In the genomic region with DNA sequence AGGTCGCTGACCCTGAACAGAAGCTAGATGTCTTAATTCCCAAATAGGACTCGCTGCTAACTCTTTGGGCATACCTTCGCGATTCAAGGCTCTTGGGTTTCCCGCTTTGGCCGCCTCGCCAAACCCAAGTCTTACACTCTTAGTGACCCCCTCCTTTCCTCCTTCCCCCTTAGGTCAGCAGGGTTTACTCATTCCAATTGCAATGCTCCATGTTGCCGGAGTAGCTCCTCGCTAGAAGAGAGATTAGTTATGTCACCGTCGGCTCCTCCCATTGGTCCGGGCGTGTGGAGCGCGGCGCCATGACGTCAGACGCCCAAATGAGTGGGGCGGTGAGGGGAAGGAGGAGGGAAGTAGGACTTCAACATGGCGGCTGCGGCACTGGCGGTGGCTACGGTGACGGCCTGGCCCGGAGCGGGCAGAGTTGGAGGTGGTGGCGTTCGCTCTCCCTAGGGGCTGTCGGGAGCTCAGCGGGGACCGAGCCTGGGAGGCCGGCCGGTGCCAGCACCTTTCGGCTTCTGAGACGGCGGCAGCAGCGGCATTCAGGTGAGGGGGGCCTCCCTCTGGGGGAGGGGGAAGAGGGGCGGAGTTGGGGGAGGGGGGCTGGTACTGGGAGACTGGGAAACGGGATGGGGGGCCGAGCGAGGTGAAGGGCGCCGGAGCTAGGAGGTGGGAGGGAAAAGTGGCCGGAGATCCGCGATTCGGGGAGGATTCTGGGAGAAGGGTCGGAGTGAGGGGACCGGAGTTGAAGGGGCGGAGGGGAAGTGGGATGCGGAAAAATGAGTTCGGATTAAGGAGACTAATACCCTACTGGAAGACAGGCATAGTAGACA, we compare ENCODE assay signal across 8 cellular contexts. TPM values are rescaled to one million over a fixed set of nuclear protein-coding genes. Genes with fewer than 3 reads are reported as not detected.
DNase-seq lines count a peak whose midpoint lies in the region; ATAC-seq and TF ChIP-seq lines count a peak whose summit lies in the region.

TSS of gene UBAP1 (plus strand) at position 346 of the 830 bp plus-strand sequence. CDS start 41,872 bp downstream, outside the sequence.

- WGBS in gastroesophageal sphincter (ENCODE audit: low coverage in 1 of 2), 2 donors = 1% methylated on average over 14 to 24 of the region's 52 CpGs

- H3K4me3 Mint-ChIP-seq in activated naive CD4-positive, alpha-beta T cell treated with anti-CD3 and anti-CD28 coated beads for 36 hours = peak within 1 kb of the TSS; percentile 84

- peak within 1 kb of the TSS; percentile 80 to 86 for H3K4me3 ChIP-seq in gastroesophageal sphincter
- H3K4me3 ChIP-seq in neutrophil (ENCODE audit: low read depth in 1 of 2, low read length in 1 of 2) = peak within 1 kb of the TSS; percentile 83 to 100

- H3K4me1 Mint-ChIP-seq in activated naive CD4-positive, alpha-beta T cell treated with anti-CD3 and anti-CD28 coated beads for 36 hours (ENCODE audit: low read depth) = peaks cover 17% of the 10 kb centered on the region

- CTCF ChIA-PET in HEK293T (lab: Yijun Ruan, JAX) = interaction anchor here (1.3 kb wide), 1 partner anchor 13 kb away, joined by 3 read pairs; no protein-coding TSS in a partner anchor
- CTCF ChIA-PET in activated naive CD4-positive, alpha-beta T cell treated with anti-CD3 and anti-CD28 coated beads for 36 hours (lab: Charles Lee) = interaction anchor here (0.7 to 1.4 kb wide), 2 partner anchors 74 to 166 kb away, joined by 4 read pairs; no protein-coding TSS in a partner anchor

- H3K27me3 ChIP-seq in gastroesophageal sphincter = no peaks in the 10 kb centered on the region
- no peaks in the 10 kb centered on the region for H3K27me3 ChIP-seq in neutrophil

- DNase-seq in GF-D8 (lab: John Stamatoyannopoulos, UW) = peak; percentile 92
- DNase-seq in HEK293T (ENCODE audit: extremely low spot score) = peak; percentile 95
- DNase-seq in MV-4-11 (lab: John Stamatoyannopoulos, UW) = peak; percentile 98
- DNase-seq in SK-N-DZ (ENCODE audit: low spot score) = peak; percentile 98
- peak; percentile 99 for DNase-seq in activated naive CD4-positive, alpha-beta T cell treated with anti-CD3 and anti-CD28 coated beads for 36 hours
- peak; percentile 56 to 98 (median 91) for DNase-seq in substantia nigra (lab: John Stamatoyannopoulos, UW)

- POLR2A ChIA-PET in HEK293T (lab: Yijun Ruan, JAX) = interaction anchor here (0.8 to 1.5 kb wide), 21 partner anchors 8 to 198 kb away, joined by 3 to 12 read pairs (median 3); partner anchors contain the start of gene MYORG

- peaks cover 0 to 9% of the 10 kb centered on the region in 2 donors for H3K36me3 ChIP-seq in gastroesophageal sphincter
- H3K36me3 ChIP-seq in neutrophil = peaks cover 12% of the 10 kb centered on the region

- intact Hi-C loops in activated naive CD4-positive, alpha-beta T cell treated with anti-CD3 and anti-CD28 coated beads for 36 hours (cut with micrococcal nuclease) = loop anchor here (1.0 to 10.0 kb wide), 9 partner anchors 53 to 888 kb away; partner anchors contain the start of genes AQP3, DCAF12, DNAI1 and FAM219A

- H3K27me3 Mint-ChIP-seq in activated naive CD4-positive, alpha-beta T cell treated with anti-CD3 and anti-CD28 coated beads for 36 hours (ENCODE audit: low read depth) = no peaks in the 10 kb centered on the region

- H3K4me1 ChIP-seq in gastroesophageal sphincter = peaks cover 0 to 35% (median 0%) of the 10 kb centered on the region in 3 donors
- peaks cover 41 to 56% of the 10 kb centered on the region in 2 experiments for H3K4me1 ChIP-seq in neutrophil (ENCODE audit: control insufficient read depth in 1 of 2, insufficient read depth in 1 of 2, low read depth in 1 of 2, low read length in 1 of 2)

- peak within 1 kb of the TSS; percentile 88 to 96 (median 96) for H3K27ac ChIP-seq in gastroesophageal sphincter
- peak within 1 kb of the TSS; percentile 87 for H3K27ac ChIP-seq in neutrophil
- H3K27ac ChIP-seq in substantia nigra (ENCODE audit: low read depth, low read length, poor library complexity, severe bottlenecking) = peak within 1 kb of the TSS; percentile 87

- TF ChIP-seq POLR2A in gastroesophageal sphincter (IDR thresholded peaks at IDR 0.05) = peak; percentile 70 to 82

- peak; percentile 99 for ATAC-seq in gastroesophageal sphincter

- TF ChIP-seq CTCF in gastroesophageal sphincter (IDR thresholded peaks at IDR 0.05) = peak in 3 of 4 experiments; percentile 12 to 40 (median 27)
- TF ChIP-seq CTCF in neutrophil (IDR thresholded peaks at IDR 0.05) = peak; percentile 70

- no peaks in the 10 kb centered on the region for H3K9me3 Mint-ChIP-seq in activated naive CD4-positive, alpha-beta T cell treated with anti-CD3 and anti-CD28 coated beads for 36 hours

- H3K36me3 Mint-ChIP-seq in activated naive CD4-positive, alpha-beta T cell treated with anti-CD3 and anti-CD28 coated beads for 36 hours (ENCODE audit: low read depth) = peaks cover 4% of the 10 kb centered on the region

- H3K9me3 ChIP-seq in gastroesophageal sphincter = no peaks in the 10 kb centered on the region
- H3K9me3 ChIP-seq in neutrophil = no peaks in the 10 kb centered on the region

- TF ChIP-seq EP300 in gastroesophageal sphincter (IDR thresholded peaks at IDR 0.05) = no peak

- H3K27ac Mint-ChIP-seq in activated naive CD4-positive, alpha-beta T cell treated with anti-CD3 and anti-CD28 coated beads for 36 hours = peak within 1 kb of the TSS; percentile 94

TF ChIP-seq in HEK293T, 16 proteins besides CTCF, POLR2A, EP300 and RAD21:
- peak; percentile 65; the same call in 1 of the 2 replicates for TF ChIP-seq FOXK2 (IDR thresholded peaks at IDR 0.05)
- TF ChIP-seq ELF4 (IDR thresholded peaks at IDR 0.05) = 0 out of 2 replicates have a peak, but pooled peaks have one; percentile 34
- TF ChIP-seq LEF1 (IDR thresholded peaks at IDR 0.05; ENCODE audit: borderline replicate concordance) = no peak
- no peak for TF ChIP-seq FOXA1 (IDR thresholded peaks at IDR 0.05)
- no peak for TF ChIP-seq ZNF384 (IDR thresholded peaks at IDR 0.05)
- TF ChIP-seq NFRKB (IDR thresholded peaks at IDR 0.05) = peak; percentile 80
- TF ChIP-seq CTBP1 (IDR thresholded peaks at IDR 0.05; ENCODE audit: borderline replicate concordance) = no peak
- no peak for TF ChIP-seq HDGF (IDR thresholded peaks at IDR 0.05; ENCODE audit: borderline replicate concordance)
- no peak for TF ChIP-seq SP1 (IDR thresholded peaks at IDR 0.05)
- TF ChIP-seq ARNT (IDR thresholded peaks at IDR 0.05) = no peak
- no peak for TF ChIP-seq FOXM1 (IDR thresholded peaks at IDR 0.05; ENCODE audit: borderline replicate concordance)
- 0 out of 2 replicates have a peak, but pooled peaks have one; percentile 14 for TF ChIP-seq L3MBTL2 (conservative IDR thresholded peaks at IDR 0.05)
- no peak for TF ChIP-seq BHLHE40 (IDR thresholded peaks at IDR 0.05; ENCODE audit: borderline replicate concordance)
- TF ChIP-seq SUZ12 (IDR thresholded peaks at IDR 0.05) = no peak
- TF ChIP-seq, protein P1, sequence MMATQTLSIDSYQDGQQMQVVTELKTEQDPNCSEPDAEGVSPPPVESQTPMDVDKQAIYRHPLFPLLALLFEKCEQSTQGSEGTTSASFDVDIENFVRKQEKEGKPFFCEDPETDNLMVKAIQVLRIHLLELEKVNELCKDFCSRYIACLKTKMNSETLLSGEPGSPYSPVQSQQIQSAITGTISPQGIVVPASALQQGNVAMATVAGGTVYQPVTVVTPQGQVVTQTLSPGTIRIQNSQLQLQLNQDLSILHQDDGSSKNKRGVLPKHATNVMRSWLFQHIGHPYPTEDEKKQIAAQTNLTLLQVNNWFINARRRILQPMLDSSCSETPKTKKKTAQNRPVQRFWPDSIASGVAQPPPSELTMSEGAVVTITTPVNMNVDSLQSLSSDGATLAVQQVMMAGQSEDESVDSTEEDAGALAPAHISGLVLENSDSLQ (IDR thresholded peaks at IDR 0.05) = peak; percentile 48; the same call in 1 of the 2 replicates
- TF ChIP-seq TARDBP (IDR thresholded peaks at IDR 0.05) = no peak

RNA-seq across cellular contexts. Expression of gene UBAP1, which starts in this region (rescaled TPM):
- polyA plus RNA-seq in SK-N-DZ (2014; cell fraction: cytosol; rRNA removed) = 16.2 and 19.5 TPM in 2 replicates
- 10.6 and 12.3 TPM in 2 replicates for polyA plus RNA-seq in SK-N-DZ (2014; cell fraction: nucleus; rRNA removed)
- 10 to 100 TPM; 29.9 to 31.7 TPM for total RNA-seq in activated naive CD4-positive, alpha-beta T cell treated with anti-CD3 and anti-CD28 coated beads for 36 hours
- 100 to 1,000 TPM in 1 of 4 donors, 10 to 100 TPM in 3; 49.2 to 101 (median 66.8) TPM for total RNA-seq in gastroesophageal sphincter

Comparison
In these comparisons a context has a peak if more than half of its experiments do, and no peak if none do; other contexts are left out.
1. Peak in every context shown above with its lines: DNase-seq, ATAC-seq, H3K4me3 ChIP-seq and H3K27ac ChIP-seq.